Comparison of ENCODE assay signal across 2 cellular contexts in the genomic region with DNA sequence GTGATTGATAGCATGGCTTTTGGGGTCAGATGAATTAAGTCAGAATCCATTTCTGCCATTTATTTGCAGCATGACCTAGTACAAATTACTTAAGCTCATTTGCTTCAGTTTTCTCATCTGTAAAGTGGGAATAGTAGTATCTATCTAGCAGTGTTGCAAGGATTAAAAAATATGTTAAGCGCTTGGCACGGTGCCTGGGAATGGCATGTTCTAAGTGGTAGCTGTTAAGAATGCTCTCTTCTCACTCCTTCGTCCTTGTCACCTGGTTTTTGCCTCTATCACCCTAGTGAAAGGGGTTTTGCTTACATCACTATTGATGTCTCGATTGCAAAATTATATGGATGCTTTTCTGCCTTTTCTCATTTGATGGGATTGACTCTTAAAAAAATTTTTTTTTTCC.
TF ChIP-seq lines count a peak whose summit lies in the region.

No MANE protein-coding gene starts in this region.

TF ChIP-seq in H1, 55 proteins besides CTCF, POLR2A, EP300 and RAD21:
- no peak for TF ChIP-seq RNF2 (IDR thresholded peaks at IDR 0.05; ENCODE audit: borderline replicate concordance, low read depth, low read length, missing control alignments, poor library complexity, severe bottlenecking)
- no peak for TF ChIP-seq TAF1 (IDR thresholded peaks at IDR 0.05; ENCODE audit: low read depth, low read length)
- no peak for TF ChIP-seq ZNF274 (IDR thresholded peaks at IDR 0.05; ENCODE audit: borderline replicate concordance, extremely low read depth, low read length)
TF ChIP-seq in H1: peak in this region for 0.

TF ChIP-seq in SK-N-SH treated with all-trans-retinoic acid at 6 μM for 48 hours, 23 proteins besides CTCF, POLR2A, EP300 and RAD21:
- TF ChIP-seq TOX (CRISPR knock-in tag; IDR thresholded peaks at IDR 0.05; ENCODE audit: borderline replicate concordance) (no peak), ARNTL (CRISPR knock-in tag; IDR thresholded peaks at IDR 0.05; ENCODE audit: borderline replicate concordance, low read depth) (no peak), ZFP3 (CRISPR knock-in tag; IDR thresholded peaks at IDR 0.05) (no peak), RARB (CRISPR knock-in tag; IDR thresholded peaks at IDR 0.05) (no peak), ESRRG (CRISPR knock-in tag; IDR thresholded peaks at IDR 0.05) (no peak), ISL1 (CRISPR knock-in tag; IDR thresholded peaks at IDR 0.05) (no peak), ZNF8 (CRISPR knock-in tag; IDR thresholded peaks at IDR 0.05) (no peak), CSDC2 (CRISPR knock-in tag; IDR thresholded peaks at IDR 0.05) (no peak), ZC3H10 (CRISPR knock-in tag; IDR thresholded peaks at IDR 0.05) (no peak), PPARA (CRISPR knock-in tag; IDR thresholded peaks at IDR 0.05; ENCODE audit: borderline replicate concordance) (no peak), ZFP30 (CRISPR knock-in tag; IDR thresholded peaks at IDR 0.05) (no peak), OSR1 (CRISPR knock-in tag; IDR thresholded peaks at IDR 0.05) (no peak), ZNF70 (CRISPR knock-in tag; IDR thresholded peaks at IDR 0.05) (no peak)
- TF ChIP-seq, protein P1, sequence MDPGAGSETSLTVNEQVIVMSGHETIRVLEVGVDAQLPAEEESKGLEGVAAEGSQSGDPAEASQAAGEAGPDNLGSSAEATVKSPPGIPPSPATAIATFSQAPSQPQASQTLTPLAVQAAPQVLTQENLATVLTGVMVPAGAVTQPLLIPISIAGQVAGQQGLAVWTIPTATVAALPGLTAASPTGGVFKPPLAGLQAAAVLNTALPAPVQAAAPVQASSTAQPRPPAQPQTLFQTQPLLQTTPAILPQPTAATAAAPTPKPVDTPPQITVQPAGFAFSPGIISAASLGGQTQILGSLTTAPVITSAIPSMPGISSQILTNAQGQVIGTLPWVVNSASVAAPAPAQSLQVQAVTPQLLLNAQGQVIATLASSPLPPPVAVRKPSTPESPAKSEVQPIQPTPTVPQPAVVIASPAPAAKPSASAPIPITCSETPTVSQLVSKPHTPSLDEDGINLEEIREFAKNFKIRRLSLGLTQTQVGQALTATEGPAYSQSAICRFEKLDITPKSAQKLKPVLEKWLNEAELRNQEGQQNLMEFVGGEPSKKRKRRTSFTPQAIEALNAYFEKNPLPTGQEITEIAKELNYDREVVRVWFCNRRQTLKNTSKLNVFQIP (CRISPR knock-in tag; IDR thresholded peaks at IDR 0.05; ENCODE audit: borderline replicate concordance, low read depth) = no peak
- TF ChIP-seq, protein P2, sequence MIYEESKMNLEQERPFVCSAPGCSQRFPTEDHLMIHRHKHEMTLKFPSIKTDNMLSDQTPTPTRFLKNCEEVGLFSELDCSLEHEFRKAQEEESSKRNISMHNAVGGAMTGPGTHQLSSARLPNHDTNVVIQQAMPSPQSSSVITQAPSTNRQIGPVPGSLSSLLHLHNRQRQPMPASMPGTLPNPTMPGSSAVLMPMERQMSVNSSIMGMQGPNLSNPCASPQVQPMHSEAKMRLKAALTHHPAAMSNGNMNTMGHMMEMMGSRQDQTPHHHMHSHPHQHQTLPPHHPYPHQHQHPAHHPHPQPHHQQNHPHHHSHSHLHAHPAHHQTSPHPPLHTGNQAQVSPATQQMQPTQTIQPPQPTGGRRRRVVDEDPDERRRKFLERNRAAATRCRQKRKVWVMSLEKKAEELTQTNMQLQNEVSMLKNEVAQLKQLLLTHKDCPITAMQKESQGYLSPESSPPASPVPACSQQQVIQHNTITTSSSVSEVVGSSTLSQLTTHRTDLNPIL (CRISPR knock-in tag; IDR thresholded peaks at IDR 0.05; ENCODE audit: low read depth) = no peak
- TF ChIP-seq, protein P3, sequence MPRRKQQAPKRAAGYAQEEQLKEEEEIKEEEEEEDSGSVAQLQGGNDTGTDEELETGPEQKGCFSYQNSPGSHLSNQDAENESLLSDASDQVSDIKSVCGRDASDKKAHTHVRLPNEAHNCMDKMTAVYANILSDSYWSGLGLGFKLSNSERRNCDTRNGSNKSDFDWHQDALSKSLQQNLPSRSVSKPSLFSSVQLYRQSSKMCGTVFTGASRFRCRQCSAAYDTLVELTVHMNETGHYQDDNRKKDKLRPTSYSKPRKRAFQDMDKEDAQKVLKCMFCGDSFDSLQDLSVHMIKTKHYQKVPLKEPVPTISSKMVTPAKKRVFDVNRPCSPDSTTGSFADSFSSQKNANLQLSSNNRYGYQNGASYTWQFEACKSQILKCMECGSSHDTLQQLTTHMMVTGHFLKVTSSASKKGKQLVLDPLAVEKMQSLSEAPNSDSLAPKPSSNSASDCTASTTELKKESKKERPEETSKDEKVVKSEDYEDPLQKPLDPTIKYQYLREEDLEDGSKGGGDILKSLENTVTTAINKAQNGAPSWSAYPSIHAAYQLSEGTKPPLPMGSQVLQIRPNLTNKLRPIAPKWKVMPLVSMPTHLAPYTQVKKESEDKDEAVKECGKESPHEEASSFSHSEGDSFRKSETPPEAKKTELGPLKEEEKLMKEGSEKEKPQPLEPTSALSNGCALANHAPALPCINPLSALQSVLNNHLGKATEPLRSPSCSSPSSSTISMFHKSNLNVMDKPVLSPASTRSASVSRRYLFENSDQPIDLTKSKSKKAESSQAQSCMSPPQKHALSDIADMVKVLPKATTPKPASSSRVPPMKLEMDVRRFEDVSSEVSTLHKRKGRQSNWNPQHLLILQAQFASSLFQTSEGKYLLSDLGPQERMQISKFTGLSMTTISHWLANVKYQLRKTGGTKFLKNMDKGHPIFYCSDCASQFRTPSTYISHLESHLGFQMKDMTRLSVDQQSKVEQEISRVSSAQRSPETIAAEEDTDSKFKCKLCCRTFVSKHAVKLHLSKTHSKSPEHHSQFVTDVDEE (CRISPR knock-in tag; IDR thresholded peaks at IDR 0.05) = no peak
